ENCODE assay signal across 4 cellular contexts in the genomic region with DNA sequence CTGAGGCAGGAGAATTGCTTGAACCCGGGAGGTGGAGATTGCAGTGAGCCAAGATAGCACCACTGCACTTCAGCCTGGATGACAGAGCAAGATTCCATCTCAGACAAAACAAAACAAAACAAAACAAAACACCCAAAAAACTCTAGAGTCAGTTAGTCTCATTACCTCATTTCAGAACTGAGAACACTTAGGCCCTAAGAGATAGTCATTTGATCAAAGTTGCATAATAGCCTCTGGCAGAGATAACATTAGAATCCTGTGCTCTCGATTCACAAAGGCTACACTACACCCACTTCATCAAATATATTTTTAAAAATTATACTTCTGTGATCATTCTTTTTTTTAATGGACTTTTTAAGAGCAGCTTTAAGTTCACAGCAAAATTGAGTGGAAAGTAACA. TPM values are rescaled to one million over a fixed set of nuclear protein-coding genes. Genes with fewer than 3 reads are reported as not detected.
"Had no signal": no experiment of that assay in that cellular context is flagged by ENCODE, and none has a peak within 500 bp of the region (broad histone marks: within the 10 kb centered on the region; RNA-seq: fewer than 3 reads in every experiment).

No MANE protein-coding gene starts in this region.

RNA-seq across cellular contexts. Expression of a gene that starts 40.6 kb away (rescaled TPM):
- total RNA-seq: mesenteric fat pad, myocyte, psoas muscle, transverse colon had no signal
